Comparison of ENCODE assay signal across 34 cellular contexts in the genomic region with DNA sequence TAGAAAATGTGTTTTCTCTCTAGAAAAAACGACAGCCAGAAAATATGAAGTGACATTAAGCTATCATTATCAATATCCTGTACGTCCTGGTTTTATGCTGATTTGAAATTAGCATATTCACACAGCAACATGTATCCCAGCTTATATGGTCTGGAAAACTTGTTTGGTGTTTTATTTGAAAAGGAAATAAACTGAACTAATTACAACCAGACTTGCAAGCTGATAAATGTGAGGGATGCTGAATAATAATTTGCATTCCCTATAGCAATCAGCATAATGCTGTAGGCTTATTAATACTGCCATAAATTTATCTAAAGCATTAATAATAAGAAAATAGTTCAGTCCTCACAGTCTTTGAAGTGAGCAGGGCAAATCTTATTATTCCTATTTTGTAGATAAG.
"Had no signal": no experiment of that assay in that cellular context is flagged by ENCODE, and none has a peak within 500 bp of the region (broad histone marks: within the 10 kb centered on the region; RNA-seq: fewer than 3 reads in every experiment).

No MANE protein-coding gene starts in this region.

- DNase-seq: Karpas-422, Kasumi-1, MG63, MM.1S, MV-4-11, NCI-H1048, NCI-H1092, NCI-H1092 treated with DMSO at 0.1 percent for 48 hours, NCI-H1105, NCI-H1105 treated with DMSO at 0.1 percent for 48 hours, NCI-H1417, NCI-H1417 treated with DMSO at 0.1 percent for 48 hours, NCI-H1436, NCI-H1436 treated with DMSO at 0.1 percent for 48 hours, NCI-H146, NCI-H1694, NCI-H1694 treated with DMSO at 0.1 percent for 48 hours, NCI-H187, NCI-H187 treated with DMSO at 0.1 percent for 48 hours, NCI-H1930, NCI-H2029, NCI-H2029 treated with DMSO at 0.1 percent for 48 hours, NCI-H2081, NCI-H2081 treated with DMSO at 0.1 percent for 48 hours, NCI-H2107, NCI-H2171, NCI-H2171 treated with DMSO at 0.1 percent for 48 hours, NCI-H2227 treated with DMSO at 0.1 percent for 48 hours, NCI-H226, NCI-H345, NCI-H446, NCI-H446 treated with DMSO at 0.1 percent for 48 hours, NCI-H510A, NCI-H510A treated with DMSO at 0.1 percent for 48 hours had no signal

- H3K4me3 ChIP-seq: MG63 had no signal

- H3K9me3 ChIP-seq: MG63 had no signal

- H3K36me3 ChIP-seq: MG63 had no signal
